8 cellular contexts compared by ENCODE assay signal in the genomic region with DNA sequence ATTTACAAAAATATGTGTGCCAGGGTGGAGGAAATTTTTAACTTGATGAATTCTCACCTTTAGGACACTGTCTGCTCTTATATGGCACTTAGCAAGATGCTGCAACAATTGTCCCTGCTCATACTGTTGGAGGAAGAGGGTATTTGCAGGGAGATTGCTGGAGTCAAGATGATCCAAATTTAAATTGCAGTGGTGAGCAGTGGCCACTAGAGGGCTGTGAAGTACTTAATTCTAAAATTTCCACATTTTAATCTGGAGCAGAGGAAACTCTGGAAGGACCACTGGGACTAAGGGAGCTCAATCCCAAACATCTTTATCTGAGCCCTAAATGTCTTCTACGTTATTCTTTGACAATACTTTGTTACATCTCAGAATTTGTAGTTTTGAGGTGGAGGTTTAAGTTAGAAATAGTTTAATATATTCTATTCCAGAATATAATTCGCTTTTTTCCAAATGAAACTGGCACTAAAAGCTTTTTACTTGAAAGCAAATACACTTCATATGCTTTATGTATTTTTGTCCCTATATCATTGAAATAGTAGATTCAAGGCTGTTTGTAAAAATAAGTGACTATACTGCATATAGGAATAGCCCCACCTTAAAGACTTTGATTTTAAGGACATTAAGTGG. TPM values are rescaled to one million over a fixed set of nuclear protein-coding genes. Genes with fewer than 3 reads are reported as not detected.
DNase-seq lines count a peak whose midpoint lies in the region; ATAC-seq and TF ChIP-seq lines count a peak whose summit lies in the region.

No MANE protein-coding gene starts in this region.

- H2BK15ac ChIP-seq in IMR-90 (ENCODE audit: low read depth, low read length): no peak overlapping the region

- H4K91ac ChIP-seq in IMR-90 (ENCODE audit: insufficient read depth, low read depth, low read length): no peak overlapping the region

- H3K56ac ChIP-seq in IMR-90 (ENCODE audit: extremely low read depth, insufficient read depth, low read length): no peak overlapping the region

- H2AFZ ChIP-seq in IMR-90 (replicated peaks; ENCODE audit: low read length, poor library complexity) (no peak overlapping the region), PC-9 (no peak overlapping the region)

- no peak overlapping the region for H3K4me2 ChIP-seq in IMR-90 (ENCODE audit: low read depth, low read length)
- no peak overlapping the region for H3K4me2 ChIP-seq in PC-9

- no peaks in the 10 kb centered on the region for H3K9me1 ChIP-seq in IMR-90 (ENCODE audit: insufficient read depth, low read length)

- POLR2A ChIA-PET in IMR-90 (lab: Charles Lee; ENCODE audit: unreplicated experiment) (no interaction called here), PC-9 (lab: Charles Lee; ENCODE audit: unreplicated experiment) (interaction anchor here (0.6 kb wide), 2 partner anchors 268 to 309 kb away, joined by 3 read pairs; no protein-coding TSS in a partner anchor)

- no peaks in the 10 kb centered on the region for H3K36me3 Mint-ChIP-seq in mesothelial cell of epicardium

- H4K8ac ChIP-seq in IMR-90 (ENCODE audit: low read depth in 2 of 2, low read length in 2 of 2): no peak overlapping the region

- no peak overlapping the region for H3K18ac ChIP-seq in IMR-90 (ENCODE audit: low read depth, low read length)

- H3K27ac ChIP-seq in IMR-90 (ENCODE audit: insufficient read depth, low read length) (no peak overlapping the region), PC-9 (no peak overlapping the region)

- peaks cover 4% of the 10 kb centered on the region; the same call in 1 of the 2 replicates for H3F3A ChIP-seq in PC-9 (ENCODE audit: insufficient read depth, low read depth)

- H2BK120ac ChIP-seq in IMR-90 (ENCODE audit: low read depth, low read length): no peak overlapping the region

- TF ChIP-seq CTCF in IMR-90 (conservative IDR thresholded peaks at IDR 0.05; ENCODE audit: low read depth, low read length) (peak; percentile 68), PC-9 (conservative IDR thresholded peaks at IDR 0.05) (peak; percentile 84), mesothelial cell of epicardium (IDR thresholded peaks at IDR 0.05; ENCODE audit: unreplicated experiment) (peak; percentile 96)

- CTCF ChIA-PET in IMR-90 (lab: Yijun Ruan, JAX) (interaction anchor here (0.9 kb wide), 1 partner anchor 9 kb away, joined by 4 read pairs; no protein-coding TSS in a partner anchor), PC-9 (lab: Charles Lee) (interaction anchor here (0.6 kb wide), 1 partner anchor 24 kb away, joined by 3 read pairs; no protein-coding TSS in a partner anchor)

- no peaks in the 10 kb centered on the region for H3K79me2 ChIP-seq in PC-9 (ENCODE audit: low read depth)

- peaks cover 2% of the 10 kb centered on the region; the same call in 1 of the 2 replicates for H3K4me1 ChIP-seq in IMR-90 (ENCODE audit: control insufficient read depth, insufficient read depth, low read length)
- peaks cover 14% of the 10 kb centered on the region for H3K4me1 ChIP-seq in PC-9 (replicated peaks; ENCODE audit: insufficient read depth)

- H3K4me3 ChIP-seq in IMR-90 (ENCODE audit: insufficient read depth, low read depth, low read length): no peak overlapping the region
- H3K4me3 ChIP-seq in PC-9: no peak overlapping the region

- no peak overlapping the region for H2AK9ac ChIP-seq in IMR-90 (replicated peaks; ENCODE audit: low read depth, low read length, poor library complexity)

- H2BK5ac ChIP-seq in IMR-90 (ENCODE audit: low read depth, low read length, poor library complexity, severe bottlenecking): no peak overlapping the region

- no peak overlapping the region for H4K5ac ChIP-seq in IMR-90 (ENCODE audit: low read depth, low read length)

- dilution Hi-C loops in IMR-90 (cut with HindIII; ENCODE audit: low sequenced_read_pairs, unreplicated experiment): no loop called here

- no peaks in the 10 kb centered on the region for H3K9me3 Mint-ChIP-seq in mesothelial cell of epicardium

- in situ Hi-C loops in Caki2 (cut with HindIII; ENCODE audit: low pct_unique_long_range_greater_than_20kb, low sequenced_read_pairs): no loop called here
- in situ Hi-C loops in IMR-90 (cut with MboI; ENCODE audit: low sequenced_read_pairs): no loop called here

- H3K27me3 Mint-ChIP-seq in mesothelial cell of epicardium (ENCODE audit: low read depth): peaks cover 2% of the 10 kb centered on the region

- H3K4ac ChIP-seq in IMR-90 (ENCODE audit: low read depth, low read length): no peak overlapping the region

- WGBS in IMR-90 (ENCODE audit: extremely low coverage in 2 of 2, insufficient read length in 1 of 2), 2 experiments: no CpG with 5 or more reads among the region's 2 CpGs

- no peak overlapping the region for H2BK20ac ChIP-seq in IMR-90 (ENCODE audit: low read depth, low read length)

- no peaks in the 10 kb centered on the region for H3K79me1 ChIP-seq in IMR-90 (ENCODE audit: low read depth in 1 of 2, low read length in 2 of 2)

- H3K4me3 Mint-ChIP-seq in mesothelial cell of epicardium: no peak overlapping the region

- H2AK5ac ChIP-seq in IMR-90 (ENCODE audit: low read depth, low read length): no peak overlapping the region

- no peaks in the 10 kb centered on the region for H3K4me1 Mint-ChIP-seq in mesothelial cell of epicardium

- intact Hi-C loops in IMR-90 (cut with micrococcal nuclease) (no loop called here), PC-9 (cut with micrococcal nuclease; ENCODE audit: unreplicated experiment) (no loop called here), posterior vena cava (cut with DNase I) (no loop called here)

- H3K23ac ChIP-seq in IMR-90 (ENCODE audit: low read depth, low read length): no peak overlapping the region

- no peak overlapping the region for H3K27ac Mint-ChIP-seq in mesothelial cell of epicardium

- H3K9ac ChIP-seq in IMR-90 (ENCODE audit: low read depth, low read length): no peak overlapping the region

- DNase-seq in Caki2 (ENCODE audit: low read depth) (peak; percentile 47), IMR-90 (peak; percentile 54), PC-9 (no peak), dermis blood vessel endothelial cell (peak; percentile 70), mesothelial cell of epicardium (ENCODE audit: low spot score in 2 of 2, unreplicated experiment in 2 of 2) (peak in 1 of 2 experiments; percentile 54), posterior vena cava (ENCODE audit: low spot score) (no peak)

- no peak overlapping the region for H3K14ac ChIP-seq in IMR-90 (replicated peaks; ENCODE audit: low read depth, low read length)

- ATAC-seq in GM19035 (IDR thresholded peaks at IDR 0.05; ENCODE audit: unreplicated experiment) (peak; percentile 68), IMR-90 (ENCODE audit: low read depth) (peak; percentile 80), HG03108 (IDR thresholded peaks at IDR 0.05; ENCODE audit: unreplicated experiment) (no peak)

- H4K20me1 ChIP-seq in IMR-90 (ENCODE audit: insufficient read depth, low read length): no peaks in the 10 kb centered on the region
- H4K20me1 ChIP-seq in PC-9 (ENCODE audit: insufficient read depth): no peaks in the 10 kb centered on the region

- TF ChIP-seq RAD21 in IMR-90 (IDR thresholded peaks at IDR 0.05; ENCODE audit: low read length): peak; percentile 31; the same call in 1 of the 2 replicates

- no peaks in the 10 kb centered on the region for H3K9me3 ChIP-seq in IMR-90 (ENCODE audit: control insufficient read depth, insufficient read depth, low read length)
- H3K9me3 ChIP-seq in PC-9 (ENCODE audit: insufficient read depth, low read depth): no peaks in the 10 kb centered on the region

- BruUV-seq in IMR-90 (replicated peaks; lab: Mats Ljungman, UMichigan): no TSS peak
- no TSS peak for BruUV-seq in PC-9 (replicated peaks; lab: Mats Ljungman, UMichigan)

- no peaks in the 10 kb centered on the region for H3K36me3 ChIP-seq in IMR-90 (ENCODE audit: control insufficient read depth, insufficient read depth, low read length)
- H3K36me3 ChIP-seq in PC-9 (ENCODE audit: low read depth): no peaks in the 10 kb centered on the region

- peaks cover 2% of the 10 kb centered on the region; the same call in 1 of the 2 replicates for H3K27me3 ChIP-seq in IMR-90 (ENCODE audit: control insufficient read depth, insufficient read depth, low read length)
- no peaks in the 10 kb centered on the region for H3K27me3 ChIP-seq in PC-9 (ENCODE audit: insufficient read depth, low read depth)

- TF ChIP-seq POLR2A in IMR-90 (IDR thresholded peaks at IDR 0.05; ENCODE audit: low read depth, low read length): no peak

- no peaks in the 10 kb centered on the region for H3K9me2 ChIP-seq in PC-9 (ENCODE audit: insufficient read depth)

TF ChIP-seq in IMR-90, 13 proteins besides CTCF, POLR2A, EP300 and RAD21:
- peak; percentile 34 for TF ChIP-seq SMC3 (IDR thresholded peaks at IDR 0.05; ENCODE audit: low read depth, low read length)
- TF ChIP-seq MAFK (IDR thresholded peaks at IDR 0.05; ENCODE audit: low read depth, low read length): no peak

RNA-seq across cellular contexts. Expression of a gene that starts 33.0 kb away (rescaled TPM):
- 17.3 and 36.9 TPM in 2 replicates for total RNA-seq in Caki2 (2014; rRNA removed; shearing (Covaris generic); ENCODE audit: low replicate concordance)
- total RNA-seq in IMR-90 (2012; rRNA removed) (under 0.01 TPM in 1 of 2 replicates, not detected in the other), PC-9 (2021) (not detected in 2 replicates), dermis blood vessel endothelial cell (not detected in 2 replicates), mesothelial cell of epicardium (not detected in 3 replicates), posterior vena cava (under 1 TPM in 1 of 2 donors, not detected in 1; 0.46 TPM)
- not detected in 2 replicates for polyA plus RNA-seq in IMR-90 (2012; rRNA removed)
- not detected in 2 replicates for polyA plus RNA-seq in IMR-90 (2012; cell fraction: cytosol; rRNA removed)
- polyA plus RNA-seq in IMR-90 (2012; cell fraction: nucleus; rRNA removed; ENCODE audit: low replicate concordance): not detected in 2 replicates

Comparison
In these comparisons a context has a peak if more than half of its experiments do, and no peak if none do; other contexts are left out.
1. DNase-seq: peak in Caki2 (single experiment), IMR-90 (single experiment) and dermis blood vessel endothelial cell (single experiment); none in PC-9 (0 of 2) and posterior vena cava (single experiment).
2. RNA of a gene that starts 33.0 kb away (total RNA-seq): 17.3 to 36.9 TPM in Caki2; 0.46 TPM in posterior vena cava, not detected in PC-9, under 0.01 TPM in IMR-90, not detected in dermis blood vessel endothelial cell and not detected in mesothelial cell of epicardium; every median in the first group is over 10 times any median in the second.
3. Peak in every context shown above with its lines, with median percentiles within 50 percentile points of each other: CTCF ChIP-seq.